In the genomic region with DNA sequence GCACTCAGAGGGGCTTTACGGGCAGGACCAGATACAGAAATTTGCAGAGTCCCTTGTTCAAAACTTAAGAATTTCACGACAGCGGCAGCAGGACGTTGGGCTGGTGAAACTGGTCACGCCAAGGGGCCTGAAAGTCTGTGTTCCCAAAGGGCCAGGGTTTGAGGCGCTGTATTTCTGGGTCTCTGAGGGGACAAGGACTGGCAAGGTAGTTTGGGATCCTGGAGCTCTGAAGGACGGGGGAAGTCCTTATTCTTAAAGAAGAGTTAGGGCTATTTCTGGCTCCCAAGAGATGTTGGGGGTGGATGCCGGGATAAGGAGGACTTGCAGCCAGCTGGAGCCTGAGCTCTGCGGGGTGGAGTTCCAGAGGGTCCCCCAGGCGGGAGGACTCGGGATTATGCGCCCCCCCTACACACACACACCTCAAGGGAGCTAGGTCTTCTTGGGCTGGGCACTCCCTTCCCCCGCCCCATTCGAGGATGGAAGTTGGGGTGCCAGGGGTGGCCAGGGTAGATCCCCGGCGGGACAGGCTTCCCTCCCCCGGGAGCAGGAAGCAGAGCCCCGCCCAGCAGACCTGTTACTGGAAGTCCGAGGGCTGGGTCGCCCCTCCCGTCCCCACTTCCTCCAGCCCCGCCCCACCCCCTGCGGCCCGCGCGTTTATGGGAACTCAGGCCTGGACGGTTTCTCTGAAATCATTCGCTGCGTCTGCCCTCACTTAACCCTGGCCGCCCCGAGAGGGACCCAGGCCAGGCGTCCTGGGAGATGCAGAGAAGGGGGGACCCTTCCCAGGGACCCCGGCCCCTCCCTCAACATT, we compare ENCODE assay signal across 8 cellular contexts. TPM values are rescaled to one million over a fixed set of nuclear protein-coding genes. Genes with fewer than 3 reads are reported as not detected.
A peak's percentile ranks its signal among the peaks of the same experiment; 100 is the strongest.
DNase-seq lines count a peak whose midpoint lies in the region; ATAC-seq lines count a peak whose summit lies in the region.

No MANE protein-coding gene starts in this region.

- intact Hi-C loops in Right ventricle myocardium inferior (cut with DNase I): no loop called here

- no CpG with 5 or more reads among the region's 33 CpGs for WGBS in trophoblast cell (ENCODE audit: extremely low coverage, insufficient coverage, insufficient read length)
- WGBS in urinary bladder: 3% methylated on average over 33 of the region's 33 CpGs

- H3K27me3 ChIP-seq in trophoblast cell (ENCODE audit: insufficient read depth, low read length): peaks cover 26% of the 10 kb centered on the region

- peak overlapping the region; percentile 28 for H2BK120ac ChIP-seq in trophoblast cell (ENCODE audit: insufficient read depth, low read length, poor library complexity)

- peak overlapping the region; percentile 34 for H2BK5ac ChIP-seq in trophoblast cell (ENCODE audit: low read depth, low read length, poor library complexity)

- CTCF ChIA-PET in activated naive CD4-positive, alpha-beta T cell treated with anti-CD3 and anti-CD28 coated beads, Interleukin-2, amount 10 ng/mL, durations not matched to agents 7 days and 5 days (lab: Charles Lee): interaction anchor here (1.2 to 3.4 kb wide), 3 partner anchors 17 to 32 kb away, joined by 3 to 19 read pairs (median 16); no protein-coding TSS in a partner anchor

- peaks cover 5% of the 10 kb centered on the region for H3K9me3 ChIP-seq in trophoblast cell (ENCODE audit: insufficient read depth, low read depth, low read length)

- peaks cover 27 to 29% of the 10 kb centered on the region in 2 experiments for H3K4me1 ChIP-seq in trophoblast cell (ENCODE audit: control insufficient read depth in 1 of 2, insufficient read depth in 2 of 2, low read length in 2 of 2)
- H3K4me1 ChIP-seq in urinary bladder (ENCODE audit: insufficient read depth): no peaks in the 10 kb centered on the region

- no peak overlapping the region for H3K4me3 ChIP-seq in trophoblast cell (ENCODE audit: low read depth, low read length)
- peak overlapping the region; percentile 38 for H3K4me3 ChIP-seq in urinary bladder (ENCODE audit: low read depth, low read length)

- peaks cover 4% of the 10 kb centered on the region for H3K27me3 Mint-ChIP-seq in activated naive CD4-positive, alpha-beta T cell treated with anti-CD3 and anti-CD28 coated beads, Interleukin-2, amount 10 ng/mL, durations not matched to agents 7 days and 5 days

- H3K23ac ChIP-seq in trophoblast cell (ENCODE audit: low read length): no peak overlapping the region

- H2AK5ac ChIP-seq in trophoblast cell (ENCODE audit: low read length): no peak overlapping the region

- H2AFZ ChIP-seq in trophoblast cell (ENCODE audit: insufficient read depth, low read length, poor library complexity): peak overlapping the region; percentile 67

- H4K91ac ChIP-seq in trophoblast cell (ENCODE audit: low read depth, low read length): peak overlapping the region; percentile 60

- H4K8ac ChIP-seq in trophoblast cell (ENCODE audit: low read depth, low read length): peak overlapping the region; percentile 20

- H3K9ac ChIP-seq in trophoblast cell (ENCODE audit: low read length): no peak overlapping the region

- H3K4me3 Mint-ChIP-seq in activated naive CD4-positive, alpha-beta T cell treated with anti-CD3 and anti-CD28 coated beads, Interleukin-2, amount 10 ng/mL, durations not matched to agents 7 days and 5 days: peak overlapping the region; percentile 91

- peak overlapping the region; percentile 25 for H4K12ac ChIP-seq in trophoblast cell (ENCODE audit: low read depth, low read length)

- H3K18ac ChIP-seq in trophoblast cell (ENCODE audit: low read length): no peak overlapping the region

- DNase-seq in ELR (ENCODE audit: low read depth) (peak; percentile 89), SHP77 treated with DMSO at 0.1 percent for 48 hours (lab: John Stamatoyannopoulos, UW) (peak; percentile 49), Right ventricle myocardium inferior (ENCODE audit: missing footprints) (peak; percentile 98), trophoblast cell (peak; percentile 65 to 69), NCI-H146 treated with DMSO at 0.1 percent for 48 hours (lab: John Stamatoyannopoulos, UW; ENCODE audit: unreplicated experiment) (no peak)
- DNase-seq in activated naive CD4-positive, alpha-beta T cell treated with anti-CD3 and anti-CD28 coated beads, Interleukin-2, amount 10 ng/mL, durations not matched to agents 7 days and 5 days: peak; percentile 85

- H3K36me3 Mint-ChIP-seq in activated naive CD4-positive, alpha-beta T cell treated with anti-CD3 and anti-CD28 coated beads, Interleukin-2, amount 10 ng/mL, durations not matched to agents 7 days and 5 days: peaks cover 62% of the 10 kb centered on the region

- no peaks in the 10 kb centered on the region for H3K79me2 ChIP-seq in trophoblast cell (ENCODE audit: control insufficient read depth, insufficient read depth, low read length, poor library complexity)

- H3K27ac Mint-ChIP-seq in activated naive CD4-positive, alpha-beta T cell treated with anti-CD3 and anti-CD28 coated beads, Interleukin-2, amount 10 ng/mL, durations not matched to agents 7 days and 5 days: peak overlapping the region; percentile 97

- no peak overlapping the region for H3K4ac ChIP-seq in trophoblast cell (ENCODE audit: low read depth, low read length)

- no peak overlapping the region for H3K27ac ChIP-seq in trophoblast cell (ENCODE audit: low read depth, low read length)
- peak overlapping the region; percentile 86 for H3K27ac ChIP-seq in urinary bladder (ENCODE audit: low read depth)

- no peaks in the 10 kb centered on the region for H3K36me3 ChIP-seq in trophoblast cell (ENCODE audit: control insufficient read depth in 1 of 2, insufficient read depth in 2 of 2, low read length in 2 of 2)
- H3K36me3 ChIP-seq in urinary bladder (ENCODE audit: insufficient read depth): no peaks in the 10 kb centered on the region

- peaks cover 84% of the 10 kb centered on the region for H3K4me1 Mint-ChIP-seq in activated naive CD4-positive, alpha-beta T cell treated with anti-CD3 and anti-CD28 coated beads, Interleukin-2, amount 10 ng/mL, durations not matched to agents 7 days and 5 days

- peaks cover 6% of the 10 kb centered on the region for H3K79me1 ChIP-seq in trophoblast cell (ENCODE audit: low read length)

- H2BK12ac ChIP-seq in trophoblast cell (ENCODE audit: low read length): peak overlapping the region; percentile 20

- no peaks in the 10 kb centered on the region for H3K9me3 Mint-ChIP-seq in activated naive CD4-positive, alpha-beta T cell treated with anti-CD3 and anti-CD28 coated beads, Interleukin-2, amount 10 ng/mL, durations not matched to agents 7 days and 5 days

- H3K14ac ChIP-seq in trophoblast cell (ENCODE audit: low read length): peak overlapping the region; percentile 14

- ATAC-seq in HG03097 (IDR thresholded peaks at IDR 0.05; ENCODE audit: low FRiP score, unreplicated experiment) (peak; percentile 25), Right ventricle myocardium inferior (peak; percentile 69)

- H3K4me2 ChIP-seq in trophoblast cell (ENCODE audit: low read length): peak overlapping the region; percentile 66

RNA-seq across cellular contexts. Expression of a gene that starts 5.6 kb away (rescaled TPM):
- 18.3 TPM for total RNA-seq in Right ventricle myocardium inferior
- 1.7 and 2.0 TPM in 2 replicates for polyA plus RNA-seq in trophoblast cell (2013)
- total RNA-seq in urinary bladder: 2.5 TPM
- polyA plus RNA-seq in urinary bladder: 93.0 TPM

RNA-seq across cellular contexts. Expression of a gene that starts 23.6 kb away (rescaled TPM):
- total RNA-seq in Right ventricle myocardium inferior (not detected), urinary bladder (4.7 TPM)
- 1.4 and 1.7 TPM in 2 replicates for polyA plus RNA-seq in trophoblast cell (2013)
- 6.1 TPM for polyA plus RNA-seq in urinary bladder

RNA-seq across cellular contexts. Expression of a gene that starts 54.8 kb away (rescaled TPM):
- total RNA-seq in Right ventricle myocardium inferior (91.9 TPM), urinary bladder (35.3 TPM)
- 33.0 and 36.2 TPM in 2 replicates for polyA plus RNA-seq in trophoblast cell (2013)
- polyA plus RNA-seq in urinary bladder: 77.4 TPM

RNA-seq across cellular contexts. Expression of a gene that starts 55.2 kb away (rescaled TPM):
- total RNA-seq in Right ventricle myocardium inferior: not detected
- polyA plus RNA-seq in trophoblast cell (2013): not detected in 2 replicates
- total RNA-seq in urinary bladder: not detected
- polyA plus RNA-seq in urinary bladder: not detected
